In the genomic region with DNA sequence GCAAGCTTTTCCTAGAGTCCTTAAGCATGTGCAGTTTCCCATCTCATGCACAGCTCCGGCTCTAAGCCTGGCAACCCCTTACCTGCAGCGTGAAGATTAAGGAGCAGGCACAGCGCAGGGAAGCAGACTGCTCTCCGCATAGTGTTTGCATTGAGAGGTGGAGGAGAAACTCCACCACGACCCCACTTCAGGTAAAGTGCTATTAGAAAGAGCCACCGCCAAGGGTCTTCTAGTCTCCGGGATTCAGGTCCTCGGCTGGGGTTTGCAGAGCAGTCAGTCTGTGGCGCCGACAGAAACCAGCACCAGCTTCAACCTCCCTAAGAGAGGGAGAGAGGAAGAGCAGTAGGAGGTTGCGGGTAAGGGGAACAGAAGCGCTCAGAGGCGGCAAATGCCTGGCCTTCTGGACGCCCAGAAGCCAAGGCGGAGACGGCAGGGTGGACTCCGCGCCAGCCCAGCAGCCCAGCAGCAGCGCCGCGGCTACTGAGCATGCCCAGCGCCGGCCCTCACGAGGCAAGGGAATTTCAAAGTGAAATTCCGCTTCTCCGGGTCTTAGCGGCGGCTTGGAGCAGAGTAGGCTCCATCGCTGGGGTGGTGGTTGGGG, we compare ENCODE assay signal across 10 cellular contexts. TPM values are rescaled to one million over a fixed set of nuclear protein-coding genes. Genes with fewer than 3 reads are reported as not detected.
DNase-seq lines count a peak whose midpoint lies in the region; ATAC-seq and TF ChIP-seq lines count a peak whose summit lies in the region.
"Had no signal": no experiment of that assay in that cellular context is flagged by ENCODE, and none has a peak within 500 bp of the region (broad histone marks: within the 10 kb centered on the region; RNA-seq: fewer than 3 reads in every experiment).

A gene with protein sequence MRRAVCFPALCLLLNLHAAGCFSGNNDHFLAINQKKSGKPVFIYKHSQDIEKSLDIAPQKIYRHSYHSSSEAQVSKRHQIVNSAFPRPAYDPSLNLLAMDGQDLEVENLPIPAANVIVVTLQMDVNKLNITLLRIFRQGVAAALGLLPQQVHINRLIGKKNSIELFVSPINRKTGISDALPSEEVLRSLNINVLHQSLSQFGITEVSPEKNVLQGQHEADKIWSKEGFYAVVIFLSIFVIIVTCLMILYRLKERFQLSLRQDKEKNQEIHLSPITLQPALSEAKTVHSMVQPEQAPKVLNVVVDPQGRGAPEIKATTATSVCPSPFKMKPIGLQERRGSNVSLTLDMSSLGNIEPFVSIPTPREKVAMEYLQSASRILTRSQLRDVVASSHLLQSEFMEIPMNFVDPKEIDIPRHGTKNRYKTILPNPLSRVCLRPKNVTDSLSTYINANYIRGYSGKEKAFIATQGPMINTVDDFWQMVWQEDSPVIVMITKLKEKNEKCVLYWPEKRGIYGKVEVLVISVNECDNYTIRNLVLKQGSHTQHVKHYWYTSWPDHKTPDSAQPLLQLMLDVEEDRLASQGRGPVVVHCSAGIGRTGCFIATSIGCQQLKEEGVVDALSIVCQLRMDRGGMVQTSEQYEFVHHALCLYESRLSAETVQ (minus strand): TSS at position 488 of the 601 bp plus-strand sequence. CDS start 348 bp downstream, at position 140.

- H3K56ac ChIP-seq in H9 (ENCODE audit: insufficient read length, low read depth, low read length) = no peak within 1 kb of the TSS

- H3K36me3 ChIP-seq in Panc1 (ENCODE audit: control insufficient read depth, insufficient read depth, low read length) = no peaks in the 10 kb centered on the region
- H3K36me3 ChIP-seq in iPS DF 6.9 (ENCODE audit: control insufficient read depth, insufficient read depth, low read length) = no peaks in the 10 kb centered on the region
- no peaks in the 10 kb centered on the region for H3K36me3 ChIP-seq in PC-3 (ENCODE audit: low read depth, low read length)

- no TSS peak for BruUV-seq in Panc1 (replicated peaks; lab: Mats Ljungman, UMichigan)
- BruUV-seq in PC-3 (replicated peaks; lab: Mats Ljungman, UMichigan) = no TSS peak

- H3K9me3 ChIP-seq in H9 (ENCODE audit: control insufficient read depth, low read depth, low read length) (no peaks in the 10 kb centered on the region), Panc1 (ENCODE audit: control insufficient read depth, insufficient read depth, low read depth, low read length) (no peaks in the 10 kb centered on the region), iPS DF 6.9 (ENCODE audit: control insufficient read depth, insufficient read depth, low read length) (no peaks in the 10 kb centered on the region), PC-3 (ENCODE audit: low read length) (no peaks in the 10 kb centered on the region)

- H3K4me1 Mint-ChIP-seq in H9 = peaks cover 13 to 14% of the 10 kb centered on the region in 2 experiments
- H3K4me1 Mint-ChIP-seq: activated CD4-positive, alpha-beta memory T cell treated with anti-CD3 and anti-CD28 coated beads, Interleukin-2, amount 10 ng/mL, durations not matched to agents 7 days and 5 days had no signal

- peaks cover 31% of the 10 kb centered on the region for H3K27me3 Mint-ChIP-seq in H9 (ENCODE audit: low read depth)

- H3K79me2 ChIP-seq in H9 (ENCODE audit: insufficient read depth, low read length) (no peaks in the 10 kb centered on the region), PC-3 (ENCODE audit: low read length) (no peaks in the 10 kb centered on the region)

- H4K20me1 ChIP-seq in H9 (ENCODE audit: control insufficient read depth, insufficient read depth, insufficient read length) (no peaks in the 10 kb centered on the region), PC-3 (ENCODE audit: low read length) (no peaks in the 10 kb centered on the region)

- no peak within 1 kb of the TSS for H2BK15ac ChIP-seq in H9 (ENCODE audit: low read depth, low read length)

- H3K27ac ChIP-seq in H9 (ENCODE audit: insufficient read length, low read depth, low read length) (no peak within 1 kb of the TSS), Panc1 (ENCODE audit: low read length) (no peak within 1 kb of the TSS), iPS DF 6.9 (ENCODE audit: low read length) (no peak within 1 kb of the TSS), PC-3 (ENCODE audit: low read length) (no peak within 1 kb of the TSS)

- peak within 1 kb of the TSS in 1 of 3 experiments; percentile 68; a peak in 2 of 7 replicates for H3K27ac Mint-ChIP-seq in H9
- H3K27ac Mint-ChIP-seq: activated CD4-positive, alpha-beta memory T cell treated with anti-CD3 and anti-CD28 coated beads, Interleukin-2, amount 10 ng/mL, durations not matched to agents 7 days and 5 days had no signal

- WGBS in H9 (ENCODE audit: extremely low coverage, insufficient read length, low lambda C conversion rate) = no CpG with 5 or more reads among the region's 29 CpGs
- WGBS in iPS DF 6.9 (ENCODE audit: insufficient coverage, insufficient read length) = no CpG with 5 or more reads among the region's 29 CpGs

- no peak within 1 kb of the TSS for H2BK120ac ChIP-seq in H9 (ENCODE audit: low read depth, low read length, poor library complexity, severe bottlenecking)

- H2AK5ac ChIP-seq in H9 (ENCODE audit: insufficient read length, low read length) = no peak within 1 kb of the TSS

- no peak within 1 kb of the TSS for H3K4ac ChIP-seq in H9 (ENCODE audit: low read depth, low read length)

- H3K9ac ChIP-seq in H9 (ENCODE audit: extremely low read depth, insufficient read length, low read length) = no peak within 1 kb of the TSS
- H3K9ac ChIP-seq in PC-3 (ENCODE audit: low read length) = no peak within 1 kb of the TSS

- peak within 1 kb of the TSS; percentile 11 for H2AFZ ChIP-seq in H9 (ENCODE audit: low read length)
- H2AFZ ChIP-seq in PC-3 (ENCODE audit: low read length) = no peak within 1 kb of the TSS

- H3K4me2 ChIP-seq in H9 (ENCODE audit: insufficient read depth, insufficient read length, low read length) (peak within 1 kb of the TSS; percentile 99), PC-3 (ENCODE audit: low read length) (no peak within 1 kb of the TSS)

- H3K36me3 Mint-ChIP-seq in H9 (ENCODE audit: insufficient read depth in 1 of 3, low read depth in 3 of 3) = no peaks in the 10 kb centered on the region; a peak in 1 of 7 replicates

- no peaks in the 10 kb centered on the region for H3K79me1 ChIP-seq in H9 (ENCODE audit: insufficient read depth, low read depth, low read length, poor library complexity, severe bottlenecking)

- H2BK20ac ChIP-seq in H9 (ENCODE audit: low read depth, low read length, poor library complexity, severe bottlenecking) = no peak within 1 kb of the TSS

- in situ Hi-C loops in Panc1 (cut with HindIII; ENCODE audit: low pct_unique_long_range_greater_than_20kb, low sequenced_read_pairs) = no loop called here

- intact Hi-C loops in Panc1 (cut with micrococcal nuclease; ENCODE audit: unreplicated experiment) = no loop called here
- intact Hi-C loops in PC-3 (cut with micrococcal nuclease) = no loop called here

- no peak within 1 kb of the TSS for H4K91ac ChIP-seq in H9 (ENCODE audit: insufficient read length, low read depth, low read length)

- H3K14ac ChIP-seq in H9 (ENCODE audit: insufficient read depth, low read length) = no peak within 1 kb of the TSS

- H3K23ac ChIP-seq in H9 (ENCODE audit: insufficient read length, low read depth, low read length) = no peak within 1 kb of the TSS

- CTCF ChIA-PET in Panc1 (lab: Charles Lee) = no interaction called here
- CTCF ChIA-PET in PC-3 (lab: Charles Lee) = no interaction called here

- H3K4me3 ChIP-seq in Panc1 (ENCODE audit: low read depth in 2 of 2, low read length in 2 of 2) (peak within 1 kb of the TSS; percentile 14 to 21; a peak in 3 of 4 replicates), iPS DF 6.9 (ENCODE audit: low read length) (peak within 1 kb of the TSS; percentile 16; the same call in 1 of the 2 replicates), skeletal muscle cell (ENCODE audit: low read depth, low read length) (peak within 1 kb of the TSS; percentile 15), PC-3 (ENCODE audit: low read length) (no peak within 1 kb of the TSS)
- H3K4me3 ChIP-seq: lung had no signal

- no peak within 1 kb of the TSS for H4K8ac ChIP-seq in H9 (replicated peaks; ENCODE audit: insufficient read length, low read depth, low read length)

- peak; percentile 73 for ATAC-seq in Panc1
- ATAC-seq in GM19467 (IDR thresholded peaks at IDR 0.05; ENCODE audit: unreplicated experiment) = no peak
- no peak for ATAC-seq in PC-3

- no peak within 1 kb of the TSS for H4K5ac ChIP-seq in H9 (ENCODE audit: insufficient read length, low read depth, low read length)

- H3T11ph ChIP-seq in H9 (ENCODE audit: low read length) = no peak within 1 kb of the TSS

- H3K9me2 ChIP-seq in PC-3 (replicated peaks; ENCODE audit: low read length) = no peaks in the 10 kb centered on the region

- H3K27me3 ChIP-seq in H9 (ENCODE audit: insufficient read depth, low read length) (no peaks in the 10 kb centered on the region; the same call in 1 of the 2 replicates), Panc1 (ENCODE audit: control insufficient read depth, insufficient read depth, low read length) (peaks cover 2% of the 10 kb centered on the region), iPS DF 6.9 (ENCODE audit: control insufficient read depth, insufficient read depth, low read length) (peaks cover 6% of the 10 kb centered on the region; the same call in 1 of the 2 replicates), PC-3 (ENCODE audit: low read length) (peaks cover 61% of the 10 kb centered on the region)

- peak within 1 kb of the TSS; percentile 80 to 82 for H3K4me3 Mint-ChIP-seq in H9
- H3K4me3 Mint-ChIP-seq: activated CD4-positive, alpha-beta memory T cell treated with anti-CD3 and anti-CD28 coated beads, Interleukin-2, amount 10 ng/mL, durations not matched to agents 7 days and 5 days had no signal

- H3K23me2 ChIP-seq in H9 (ENCODE audit: insufficient read length, low read depth, low read length, poor library complexity, severe bottlenecking) = peaks cover 9% of the 10 kb centered on the region

- H3K18ac ChIP-seq in H9 (ENCODE audit: insufficient read length, low read depth, low read length) = no peak within 1 kb of the TSS

- no peaks in the 10 kb centered on the region for H3F3A ChIP-seq in PC-3 (ENCODE audit: low read length, unreplicated experiment)

- no peak within 1 kb of the TSS for H2BK12ac ChIP-seq in H9 (ENCODE audit: insufficient read length, low read depth, low read length)

- no peak for TF ChIP-seq CTCF in H9 (conservative IDR thresholded peaks at IDR 0.05)
- TF ChIP-seq CTCF in Panc1 (IDR thresholded peaks at IDR 0.05) = no peak
- no peak for TF ChIP-seq CTCF in PC-3 (conservative IDR thresholded peaks at IDR 0.05; ENCODE audit: low read depth, low read length)

- no peak within 1 kb of the TSS for H2BK5ac ChIP-seq in H9 (ENCODE audit: insufficient read length, low read length)

- no peaks in the 10 kb centered on the region for H3K9me3 Mint-ChIP-seq in H9
- H3K9me3 Mint-ChIP-seq: activated CD4-positive, alpha-beta memory T cell treated with anti-CD3 and anti-CD28 coated beads, Interleukin-2, amount 10 ng/mL, durations not matched to agents 7 days and 5 days had no signal

- peak; percentile 81 for DNase-seq in H9
- no peak for DNase-seq in Panc1 (ENCODE audit: low read depth, low spot score)
- no peak for DNase-seq in iPS DF 6.9 (ENCODE audit: low read depth, low spot score)
- no peak for DNase-seq in skeletal muscle cell (ENCODE audit: low read depth)
- DNase-seq in dedifferentiated amniotic fluid mesenchymal stem cell (ENCODE audit: extremely low spot score) = no peak
- no peak for DNase-seq in PC-3
- DNase-seq in activated naive CD4-positive, alpha-beta T cell treated with anti-CD3 and anti-CD28 coated beads, Interleukin-2, amount 50 U/mL, for 16 hours = no peak
- DNase-seq: activated CD4-positive, alpha-beta memory T cell treated with anti-CD3 and anti-CD28 coated beads, Interleukin-2, amount 10 ng/mL, durations not matched to agents 7 days and 5 days had no signal

- H3K4me1 ChIP-seq in H9 (ENCODE audit: insufficient read depth, low read length) = peaks cover 2% of the 10 kb centered on the region; the same call in 1 of the 2 replicates
- H3K4me1 ChIP-seq in Panc1 (ENCODE audit: control insufficient read depth, insufficient read depth, low read length) = no peaks in the 10 kb centered on the region
- peaks cover 5% of the 10 kb centered on the region; the same call in 1 of the 2 replicates for H3K4me1 ChIP-seq in iPS DF 6.9 (ENCODE audit: control insufficient read depth, insufficient read depth, low read length)
- H3K4me1 ChIP-seq in PC-3 (ENCODE audit: insufficient read depth, low read length) = no peaks in the 10 kb centered on the region

- POLR2A ChIA-PET in Panc1 (lab: Charles Lee) = no interaction called here
- POLR2A ChIA-PET in PC-3 (lab: Charles Lee; ENCODE audit: unreplicated experiment) = no interaction called here

RNA-seq across cellular contexts. Expression of the gene that starts here (rescaled TPM):
- 0.22 and 0.24 TPM in 2 replicates for total RNA-seq in H9 (2021)
- not detected for total RNA-seq in Panc1 (2021; ENCODE audit: unreplicated experiment)
- not detected for polyA plus RNA-seq in Panc1 (2012; ENCODE audit: insufficient read length)
- total RNA-seq in PC-3 (2014; rRNA removed) = 2.3 and 3.1 TPM in 2 replicates
- total RNA-seq: activated CD4-positive, alpha-beta memory T cell treated with anti-CD3 and anti-CD28 coated beads, Interleukin-2, amount 10 ng/mL, durations not matched to agents 7 days and 5 days had no signal

Comparison
In these comparisons a context has a peak if more than half of its experiments do, and no peak if none do; other contexts are left out.
1. Peak in DNase-seq and H3K4me2 ChIP-seq in H9; RNA of the gene not detected or under 1 TPM.
2. Peak in ATAC-seq and H3K4me3 ChIP-seq in Panc1; RNA of the gene not detected or under 1 TPM.